In the genomic region with DNA sequence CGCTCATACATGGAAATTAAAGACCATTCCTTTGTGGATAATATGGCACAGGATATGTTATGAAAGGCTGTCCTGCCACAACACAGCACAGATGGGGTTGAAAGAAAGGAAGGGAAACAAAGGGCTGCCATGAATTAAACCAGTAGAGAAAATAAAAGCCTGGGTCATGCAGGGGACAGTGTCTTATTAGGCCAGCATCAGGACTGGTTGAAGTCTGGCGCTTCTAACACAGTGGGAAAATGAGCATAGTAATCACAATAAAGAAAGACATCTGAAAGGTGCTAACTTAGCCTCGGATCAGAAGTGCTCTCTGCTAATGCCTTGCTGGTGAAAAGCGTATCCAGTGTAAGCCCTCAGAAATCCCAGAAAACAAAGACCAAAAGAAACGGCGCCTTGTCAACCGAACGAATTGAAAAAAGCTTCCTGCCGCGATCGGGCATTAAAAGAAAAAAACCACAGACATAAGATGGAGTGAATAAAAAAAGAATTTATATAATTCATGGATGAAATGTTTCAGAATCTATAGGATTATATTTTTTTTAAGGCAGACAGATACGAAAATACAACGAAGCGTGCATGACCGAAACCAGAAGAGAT, we compare ENCODE assay signal across 9 cellular contexts. TPM values are rescaled to one million over a fixed set of nuclear protein-coding genes. Genes with fewer than 3 reads are reported as not detected.
DNase-seq lines count a peak whose midpoint lies in the region; ATAC-seq and TF ChIP-seq lines count a peak whose summit lies in the region.
"Had no signal": no experiment of that assay in that cellular context is flagged by ENCODE, and none has a peak within 500 bp of the region (broad histone marks: within the 10 kb centered on the region; RNA-seq: fewer than 3 reads in every experiment).

No MANE protein-coding gene starts in this region.

- intact Hi-C loops in dorsolateral prefrontal cortex (cut with DNase I) = no loop called here
- intact Hi-C loops in heart right ventricle (cut with DNase I) = no loop called here
- intact Hi-C loops in thyroid gland (cut with DNase I) = no loop called here

- H3K27ac Mint-ChIP-seq in T-helper 1 cell treated with Interleukin-12 subunit alpha and Interleukin-12 subunit beta and Interleukin-4 antibody, amounts not matched to agents 30 μg/mL and 1 μg/mL, for 36 hours = no peak overlapping the region

- no peak for ATAC-seq in heart right ventricle

- no peaks in the 10 kb centered on the region for H3K36me3 Mint-ChIP-seq in T-helper 1 cell treated with Interleukin-12 subunit alpha and Interleukin-12 subunit beta and Interleukin-4 antibody, amounts not matched to agents 30 μg/mL and 1 μg/mL, for 36 hours (ENCODE audit: low read depth)

- H3K27me3 Mint-ChIP-seq in T-helper 1 cell treated with Interleukin-12 subunit alpha and Interleukin-12 subunit beta and Interleukin-4 antibody, amounts not matched to agents 30 μg/mL and 1 μg/mL, for 36 hours (ENCODE audit: low read depth) = no peaks in the 10 kb centered on the region

- peaks cover 0 to 11% (median 0%) of the 10 kb centered on the region in 11 donors for H3K9me3 ChIP-seq in heart right ventricle
- no peaks in the 10 kb centered on the region for H3K9me3 ChIP-seq in thyroid gland

- H3K27me3 ChIP-seq in dorsolateral prefrontal cortex (peaks cover 0 to 44% (median 8%) of the 10 kb centered on the region in 45 donors), heart right ventricle (peaks cover 0 to 46% (median 15%) of the 10 kb centered on the region in 7 donors), thyroid gland (no peaks in the 10 kb centered on the region)

- H3K36me3 ChIP-seq in heart right ventricle (no peaks in the 10 kb centered on the region), thyroid gland (no peaks in the 10 kb centered on the region)

- H3K4me3 Mint-ChIP-seq in T-helper 1 cell treated with Interleukin-12 subunit alpha and Interleukin-12 subunit beta and Interleukin-4 antibody, amounts not matched to agents 30 μg/mL and 1 μg/mL, for 36 hours = peak overlapping the region; percentile 68

- TF ChIP-seq CTCF in dorsolateral prefrontal cortex (IDR thresholded peaks at IDR 0.05 in 54 of 56, conservative IDR thresholded peaks at IDR 0.05 in 2 of 56; ENCODE audit: low read depth in 1 of 56, partially characterized antibody in 56 of 56) (no peak), heart right ventricle (IDR thresholded peaks at IDR 0.05) (no peak), thyroid gland (IDR thresholded peaks at IDR 0.05) (no peak)

- peak overlapping the region in 58 of 59 donors; percentile 25 to 76 (median 59) for H3K4me3 ChIP-seq in dorsolateral prefrontal cortex
- peak overlapping the region; percentile 50 for H3K4me3 ChIP-seq in skeletal muscle cell (ENCODE audit: low read depth, low read length)
- H3K4me3 ChIP-seq in heart right ventricle = peak overlapping the region in 2 of 10 donors; percentile 15 to 27
- H3K4me3 ChIP-seq in thyroid gland (replicated peaks in 1 of 3) = no peak overlapping the region

- H3K9me3 Mint-ChIP-seq in T-helper 1 cell treated with Interleukin-12 subunit alpha and Interleukin-12 subunit beta and Interleukin-4 antibody, amounts not matched to agents 30 μg/mL and 1 μg/mL, for 36 hours = peaks cover 12% of the 10 kb centered on the region

- peaks cover 2% of the 10 kb centered on the region for H3K4me1 Mint-ChIP-seq in T-helper 1 cell treated with Interleukin-12 subunit alpha and Interleukin-12 subunit beta and Interleukin-4 antibody, amounts not matched to agents 30 μg/mL and 1 μg/mL, for 36 hours (ENCODE audit: low read depth)

- H3K4me1 ChIP-seq in heart right ventricle (no peaks in the 10 kb centered on the region), thyroid gland (no peaks in the 10 kb centered on the region)

- TF ChIP-seq POLR2A in thyroid gland (IDR thresholded peaks at IDR 0.05) = no peak

- 85 to 87% methylated on average over 15 of the region's 15 CpGs for WGBS in heart right ventricle, 2 donors
- WGBS in thyroid gland, 2 donors = 84% methylated on average over 15 of the region's 15 CpGs

- DNase-seq in T-helper 1 cell = no peak
- DNase-seq in NCI-H69 (lab: John Stamatoyannopoulos, UW) = peak; percentile 81
- no peak for DNase-seq in dorsolateral prefrontal cortex
- no peak for DNase-seq in skeletal muscle cell (ENCODE audit: low read depth)
- DNase-seq in NCI-H1417 treated with DMSO at 0.1 percent for 48 hours (lab: John Stamatoyannopoulos, UW) = no peak
- DNase-seq in heart right ventricle = no peak
- no peak for DNase-seq in thyroid gland
- DNase-seq: occipital lobe had no signal

- H3K27ac ChIP-seq in dorsolateral prefrontal cortex (peak overlapping the region in 57 of 59 donors; percentile 34 to 93 (median 86)), heart right ventricle (peak overlapping the region in 1 of 10 donors; percentile 23), thyroid gland (no peak overlapping the region)

RNA-seq across cellular contexts. Expression of a gene that starts 0.6 kb away (rescaled TPM):
- total RNA-seq in dorsolateral prefrontal cortex = 10 to 100 TPM in 37 of 120 experiments, 1 to 10 TPM in 83; 2.9 to 26.5 (median 8.2) TPM
- 1 to 10 TPM in 2 of 10 donors, under 1 TPM in 3, not detected in 5; 0.15 to 1.9 (median 0.64) TPM for total RNA-seq in heart right ventricle
- polyA plus RNA-seq in heart right ventricle = under 1 TPM in 1 of 2 donors, not detected in 1; 0.04 TPM
- under 1 TPM in 3 of 4 donors, not detected in 1; 0.11 to 0.44 (median 0.40) TPM for total RNA-seq in thyroid gland

Comparison
In these comparisons a context has a peak if more than half of its experiments do, and no peak if none do; other contexts are left out.
1. H3K27ac ChIP-seq: peak in dorsolateral prefrontal cortex (57 of 59); none in thyroid gland (0 of 3).
2. H3K4me3 ChIP-seq: peak in dorsolateral prefrontal cortex (58 of 59) and skeletal muscle cell (single experiment); none in thyroid gland (0 of 3).